15 cellular contexts compared by ENCODE assay signal in the genomic region with DNA sequence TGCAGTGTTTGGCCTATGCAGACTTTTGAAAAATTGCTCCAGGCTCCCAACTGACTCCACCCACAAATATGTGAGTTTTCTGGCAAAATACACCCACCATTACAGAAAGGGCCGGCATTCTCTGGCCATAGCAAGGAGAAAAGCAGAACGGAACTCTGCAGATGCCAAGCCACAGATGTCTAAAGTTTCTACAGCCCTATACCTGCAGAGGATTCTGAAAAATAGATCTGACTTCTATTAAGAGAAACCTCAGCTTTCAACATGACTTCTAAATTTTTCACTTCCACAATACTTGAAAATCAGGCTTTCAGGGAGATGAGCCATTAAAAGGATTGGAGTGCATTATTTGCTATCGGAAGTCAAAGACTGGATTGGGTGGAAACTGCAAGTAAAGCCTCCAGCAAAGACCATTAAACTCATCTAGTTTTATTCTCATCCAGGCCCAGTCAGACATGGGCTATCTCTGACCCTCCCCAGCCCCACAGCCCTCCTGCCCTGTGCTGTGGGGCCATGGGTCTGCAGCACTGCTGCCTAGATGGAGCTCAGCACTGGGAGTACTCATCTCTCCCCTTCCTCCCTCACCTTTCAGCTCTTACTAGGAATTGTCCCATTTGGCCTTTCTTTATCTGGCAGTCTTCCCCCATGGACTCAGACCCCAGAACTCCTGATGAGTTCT.
DNase-seq lines count a peak whose midpoint lies in the region; ATAC-seq lines count a peak whose summit lies in the region.
"Had no signal": no experiment of that assay in that cellular context is flagged by ENCODE, and none has a peak within 500 bp of the region (broad histone marks: within the 10 kb centered on the region; RNA-seq: fewer than 3 reads in every experiment).

No MANE protein-coding gene starts in this region.

- intact Hi-C loops in aorta (cut with DNase I): loop anchor here in 1 of 2 donors (5.0 kb wide), 1 partner anchor 60 kb away; no protein-coding TSS in a partner anchor

- peak overlapping the region; percentile 0 to 99 for H3K27ac ChIP-seq in aorta (ENCODE audit: low read depth in 1 of 2, low read length in 2 of 2)

- H3K36me3 ChIP-seq in aorta (ENCODE audit: control insufficient read depth in 1 of 2, insufficient read depth in 2 of 2, low read length in 1 of 2): no peaks in the 10 kb centered on the region

- no peaks in the 10 kb centered on the region for H3K9me3 ChIP-seq in aorta (ENCODE audit: control insufficient read depth, low read length)

- WGBS in aorta, 2 donors: 29 to 34% methylated on average over 3 of the region's 3 CpGs

- H3K27me3 ChIP-seq in aorta (ENCODE audit: control insufficient read depth in 1 of 2, insufficient read depth in 2 of 2, low read length in 1 of 2): no peaks in the 10 kb centered on the region

- ATAC-seq in GM19025 (IDR thresholded peaks at IDR 0.05; ENCODE audit: low read depth, unreplicated experiment): peak; percentile 65
- ATAC-seq in GM21576 (IDR thresholded peaks at IDR 0.05; ENCODE audit: unreplicated experiment): peak; percentile 86
- peak; percentile 58 for ATAC-seq in HG03135 (IDR thresholded peaks at IDR 0.05; ENCODE audit: unreplicated experiment)
- no peak for ATAC-seq in aorta (ENCODE audit: low FRiP score)
- ATAC-seq: Right ventricle myocardium inferior had no signal

- DNase-seq in aorta (no peak), hypothalamus (lab: John Stamatoyannopoulos, UW) (no peak), amygdala (lab: John Stamatoyannopoulos, UW) (no peak)
- DNase-seq in stimulated activated naive CD4-positive, alpha-beta T cell treated with Interleukin-2 at 50 U/mL for 16 hours (lab: John Stamatoyannopoulos, UW): no peak
- DNase-seq: activated CD4-positive, alpha-beta memory T cell treated with anti-CD3 and anti-CD28 coated beads, Interleukin-2, amount 10 ng/mL, durations not matched to agents 7 days and 5 days; activated gamma-delta T cell; EL; KBM-7; mammary epithelial cell; NCI-H1694; NCI-H748 treated with DMSO at 0.1 percent for 48 hours had no signal

- H3K4me1 ChIP-seq in aorta (ENCODE audit: control insufficient read depth in 1 of 2, insufficient read depth in 2 of 2, low read length in 2 of 2): peaks cover 13 to 16% of the 10 kb centered on the region in 2 donors

- no peak overlapping the region for H3K4me3 ChIP-seq in aorta (ENCODE audit: low read length in 2 of 2)
